ENCODE assay signal across 16 cellular contexts in genomic region chr2:188785515-188785914, GRCh38.
DNase-seq lines count a peak whose midpoint lies in the region; ATAC-seq and TF ChIP-seq lines count a peak whose summit lies in the region.
"Had no signal": no experiment of that assay in that cellular context is flagged by ENCODE, and none has a peak within 500 bp of the region (broad histone marks: within the 10 kb centered on the region; RNA-seq: fewer than 3 reads in every experiment).

No MANE protein-coding gene starts in this region.

- H3K27ac ChIP-seq in RWPE2 (ENCODE audit: poor library complexity, severe bottlenecking) (peak overlapping the region; percentile 49), thyroid gland (peak overlapping the region in 2 of 3 donors; percentile 83 to 89)
- H3K27ac ChIP-seq: WERI-Rb-1 had no signal

- H3K27me3 ChIP-seq in RWPE2 (ENCODE audit: insufficient read depth, poor library complexity, severe bottlenecking) (no peaks in the 10 kb centered on the region), thyroid gland (no peaks in the 10 kb centered on the region)
- H3K27me3 ChIP-seq: body of pancreas had no signal

- TF ChIP-seq POLR2A in thyroid gland (IDR thresholded peaks at IDR 0.05), result no peak

- 73 to 87% methylated on average over 6 of the region's 6 CpGs for WGBS in thyroid gland, 2 donors

- H3K4me3 ChIP-seq in RWPE2 (ENCODE audit: severe bottlenecking) (no peak overlapping the region), fibroblast of pulmonary artery (replicated peaks; ENCODE audit: low read depth, low read length) (no peak overlapping the region), thyroid gland (replicated peaks in 1 of 3) (no peak overlapping the region)
- H3K4me3 ChIP-seq: body of pancreas had no signal

- H3K36me3 ChIP-seq in RWPE2 (ENCODE audit: low read depth), result no peaks in the 10 kb centered on the region
- H3K36me3 ChIP-seq in thyroid gland, result no peaks in the 10 kb centered on the region
- H3K36me3 ChIP-seq: WERI-Rb-1 had no signal

- intact Hi-C loops in thyroid gland (cut with DNase I), result no loop called here

- DNase-seq in RWPE2 (ENCODE audit: low spot score), result no peak
- DNase-seq in fibroblast of pulmonary artery (ENCODE audit: low read depth), result peak; percentile 39
- DNase-seq in myocyte (ENCODE audit: low read depth), result peak; percentile 8
- DNase-seq in thyroid gland, result no peak
- no peak for DNase-seq in activated gamma-delta T cell (lab: John Stamatoyannopoulos, UW)
- no peak for DNase-seq in NCI-H1694 treated with DMSO at 0.1 percent for 48 hours (lab: John Stamatoyannopoulos, UW)
- DNase-seq: activated gamma-delta T cell treated with Interleukin-2 at 50 U/mL for 16 hours; body of pancreas; CD4-positive, CD25-positive, alpha-beta regulatory T cell; kidney; naive thymus-derived CD4-positive, alpha-beta T cell; NCI-H1930; NCI-H524; stimulated activated naive CD4-positive, alpha-beta T cell; WERI-Rb-1 had no signal

- no peak for TF ChIP-seq CTCF in RWPE2 (IDR thresholded peaks at IDR 0.05; ENCODE audit: poor library complexity, severe bottlenecking)
- TF ChIP-seq CTCF in fibroblast of pulmonary artery (IDR thresholded peaks at IDR 0.05; ENCODE audit: low read length, missing control alignments), result no peak
- TF ChIP-seq CTCF in thyroid gland (IDR thresholded peaks at IDR 0.05), result no peak

- H3K9me3 ChIP-seq in RWPE2 (ENCODE audit: severe bottlenecking), result no peaks in the 10 kb centered on the region
- no peaks in the 10 kb centered on the region for H3K9me3 ChIP-seq in thyroid gland
- H3K9me3 ChIP-seq: body of pancreas had no signal

- H3K4me1 ChIP-seq in RWPE2 (ENCODE audit: insufficient read depth, poor library complexity, severe bottlenecking) (peaks cover 37% of the 10 kb centered on the region), thyroid gland (peaks cover 11 to 31% of the 10 kb centered on the region in 2 donors)
- H3K4me1 ChIP-seq: body of pancreas had no signal

- no peak for ATAC-seq in RWPE2 (ENCODE audit: low read depth)
- ATAC-seq in HG02981 (IDR thresholded peaks at IDR 0.05; ENCODE audit: unreplicated experiment), result no peak
- ATAC-seq: naive thymus-derived CD4-positive, alpha-beta T cell had no signal

Comparison
In these comparisons a context has a peak if more than half of its experiments do, and no peak if none do; other contexts are left out.
1. DNase-seq: peak in fibroblast of pulmonary artery (single experiment) and myocyte (single experiment); none in RWPE2 (single experiment), thyroid gland (0 of 2), activated gamma-delta T cell (single experiment) and NCI-H1694 treated with DMSO at 0.1 percent for 48 hours (single experiment).